ENCODE assay signal across 19 cellular contexts in the genomic region with DNA sequence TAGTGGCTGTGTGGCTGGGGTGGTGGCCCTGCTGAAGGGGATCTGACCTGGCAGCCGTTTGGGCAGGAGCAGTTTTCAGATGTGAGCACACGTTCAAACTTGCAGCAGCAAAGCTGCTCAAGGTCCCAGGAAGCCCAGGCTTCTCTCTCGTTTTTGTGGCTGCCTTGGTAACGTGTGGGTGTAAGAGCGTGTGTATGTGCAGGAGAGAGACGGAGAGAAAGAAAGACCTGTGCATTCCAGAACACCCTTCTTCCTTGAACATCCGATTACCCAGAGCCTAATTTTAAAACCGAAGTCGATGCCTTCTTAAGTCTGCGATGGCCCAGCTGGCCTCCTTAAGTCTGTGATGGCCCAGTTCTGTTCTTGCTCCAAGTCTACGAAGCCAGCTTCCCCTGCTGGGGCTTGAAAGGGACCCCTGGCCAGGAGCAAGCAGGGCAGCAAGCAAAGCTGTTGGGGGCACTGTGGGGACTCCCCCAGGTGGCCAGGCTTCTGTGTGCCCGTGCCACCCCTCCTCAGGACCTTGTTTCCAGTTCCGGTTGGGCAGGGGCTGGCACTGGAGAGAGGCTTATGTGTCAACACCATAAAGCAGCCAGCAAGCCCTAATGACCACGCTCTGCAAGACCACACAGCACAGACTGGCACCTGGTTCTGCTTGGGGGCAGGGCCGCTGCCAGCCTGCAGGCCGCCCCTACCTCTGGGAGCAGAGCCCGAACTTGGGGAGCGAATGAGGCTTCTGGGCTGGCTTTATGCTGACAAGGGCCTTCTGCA. TPM values are rescaled to one million over a fixed set of nuclear protein-coding genes. Genes with fewer than 3 reads are reported as not detected.
DNase-seq lines count a peak whose midpoint lies in the region; ATAC-seq, FAIRE-seq and TF ChIP-seq lines count a peak whose summit lies in the region.
"Had no signal": no experiment of that assay in that cellular context is flagged by ENCODE, and none has a peak within 500 bp of the region (broad histone marks: within the 10 kb centered on the region; RNA-seq: fewer than 3 reads in every experiment).

No MANE protein-coding gene starts in this region.

- intact Hi-C loops in left cardiac atrium (cut with DNase I), result loop anchor here in 1 of 2 donors (5.0 kb wide), 1 partner anchor 395 kb away; a partner anchor contains a TSS
- intact Hi-C loops in left ventricle myocardium inferior (cut with micrococcal nuclease), result loop anchor here (10.0 kb wide), 1 partner anchor 398 kb away; a partner anchor contains a TSS
- intact Hi-C loops in activated CD8-positive, alpha-beta T cell treated with anti-CD3 and anti-CD28 coated beads for 36 hours (cut with micrococcal nuclease), result loop anchor here (10.0 kb wide), 1 partner anchor 188 kb away; no protein-coding TSS in a partner anchor

- H3K4me1 Mint-ChIP-seq in activated CD8-positive, alpha-beta T cell treated with anti-CD3 and anti-CD28 coated beads for 36 hours (ENCODE audit: low read depth), result peaks cover 72% of the 10 kb centered on the region
- H3K4me1 Mint-ChIP-seq in type B pancreatic cell (ENCODE audit: unreplicated experiment), result peaks cover 9% of the 10 kb centered on the region

- DNase-seq in left cardiac atrium, result peak; percentile 1
- DNase-seq in left ventricle myocardium inferior, result no peak
- peak; percentile 69 for DNase-seq in activated CD8-positive, alpha-beta T cell treated with anti-CD3 and anti-CD28 coated beads for 36 hours
- no peak for DNase-seq in keratinocyte (ENCODE audit: low read depth, low spot score)
- DNase-seq in type B pancreatic cell (ENCODE audit: extremely low spot score, unreplicated experiment), result no peak
- DNase-seq in occipital lobe (lab: John Stamatoyannopoulos, UW), result no peak
- DNase-seq in NAMALWA (ENCODE audit: low spot score), result no peak
- DNase-seq: NCI-H2171; stimulated activated CD4-positive, alpha-beta T cell treated with anti-CD3 and anti-CD28 coated beads, Interleukin-4, amount 100 ng/mL, for 1 hour; stimulated activated naive CD4-positive, alpha-beta T cell treated with Interleukin-2 at 50 U/mL for 16 hours had no signal

- H3K27ac ChIP-seq in left ventricle myocardium inferior (replicated peaks) (no peak overlapping the region), keratinocyte (ENCODE audit: control insufficient read depth, insufficient read depth, low read length) (no peak overlapping the region)
- H3K27ac ChIP-seq: gastrocnemius medialis had no signal

- H3K4me3 ChIP-seq in left ventricle myocardium inferior (no peak overlapping the region), keratinocyte (ENCODE audit: control insufficient read depth in 2 of 3, extremely low read depth in 1 of 3, insufficient read depth in 2 of 3, low read depth in 1 of 3, low read length in 3 of 3) (no peak overlapping the region)
- H3K4me3 ChIP-seq: gastrocnemius medialis had no signal

- H3K9me3 ChIP-seq in left ventricle myocardium inferior (replicated peaks), result no peaks in the 10 kb centered on the region
- no peaks in the 10 kb centered on the region for H3K9me3 ChIP-seq in keratinocyte (ENCODE audit: control insufficient read depth, low read depth, low read length)
- H3K9me3 ChIP-seq: gastrocnemius medialis had no signal

- CTCF ChIA-PET in activated CD8-positive, alpha-beta T cell treated with anti-CD3 and anti-CD28 coated beads for 36 hours (lab: Charles Lee), result interaction anchor here (0.9 to 8.2 kb wide), 13 partner anchors 12 to 422 kb away, joined by 3 to 46 read pairs (median 4); a partner anchor contains a TSS

- peaks cover 6% of the 10 kb centered on the region for H3K4me1 ChIP-seq in left ventricle myocardium inferior
- H3K4me1 ChIP-seq in keratinocyte (ENCODE audit: control insufficient read depth, extremely low read depth, insufficient read depth, low read length), result peaks cover 16% of the 10 kb centered on the region
- H3K4me1 ChIP-seq: gastrocnemius medialis had no signal

- H3K36me3 ChIP-seq in left ventricle myocardium inferior (no peaks in the 10 kb centered on the region), keratinocyte (ENCODE audit: control insufficient read depth in 2 of 2, extremely low read depth in 1 of 2, insufficient read depth in 2 of 2, low read length in 2 of 2) (no peaks in the 10 kb centered on the region)
- H3K36me3 ChIP-seq: gastrocnemius medialis had no signal

- dilution Hi-C loops in keratinocyte (cut with MboI; ENCODE audit: extremely low pct_ligation_motif_present, low sequenced_read_pairs), result no loop called here

- peak overlapping the region; percentile 94 for H3K27ac Mint-ChIP-seq in activated CD8-positive, alpha-beta T cell treated with anti-CD3 and anti-CD28 coated beads for 36 hours
- peak overlapping the region; percentile 37 for H3K27ac Mint-ChIP-seq in type B pancreatic cell

- H2AFZ ChIP-seq in keratinocyte (ENCODE audit: control insufficient read depth, low read length), result no peak overlapping the region

- POLR2A ChIA-PET in activated CD8-positive, alpha-beta T cell treated with anti-CD3 and anti-CD28 coated beads for 36 hours (lab: Charles Lee), result interaction anchor here (0.6 to 1.4 kb wide), 4 partner anchors 11 to 397 kb away, joined by 3 to 5 read pairs (median 4); a partner anchor contains a TSS

- FAIRE-seq in keratinocyte (lab: Jason Lieb, UNC), result peak; percentile 87
- FAIRE-seq: G401.6, H54 had no signal

- H3K9me3 Mint-ChIP-seq in activated CD8-positive, alpha-beta T cell treated with anti-CD3 and anti-CD28 coated beads for 36 hours, result no peaks in the 10 kb centered on the region
- no peaks in the 10 kb centered on the region for H3K9me3 Mint-ChIP-seq in type B pancreatic cell

- TF ChIP-seq CTCF in left ventricle myocardium inferior (IDR thresholded peaks at IDR 0.05; ENCODE audit: borderline replicate concordance), result no peak
- TF ChIP-seq CTCF in activated CD8-positive, alpha-beta T cell treated with anti-CD3 and anti-CD28 coated beads for 36 hours (IDR thresholded peaks at IDR 0.05), result no peak
- no peak for TF ChIP-seq CTCF in keratinocyte (optimal IDR thresholded peaks at IDR 0.05 in 1 of 3, IDR thresholded peaks at IDR 0.05 in 1 of 3, conservative IDR thresholded peaks at IDR 0.05 in 1 of 3; ENCODE audit: extremely low read depth in 1 of 3, insufficient read depth in 2 of 3, low read length in 3 of 3)
- no peak for TF ChIP-seq CTCF in type B pancreatic cell (conservative IDR thresholded peaks at IDR 0.05)

- peaks cover 9% of the 10 kb centered on the region for H3K36me3 Mint-ChIP-seq in activated CD8-positive, alpha-beta T cell treated with anti-CD3 and anti-CD28 coated beads for 36 hours (ENCODE audit: low read depth)
- H3K36me3 Mint-ChIP-seq in type B pancreatic cell, result no peaks in the 10 kb centered on the region

- peak overlapping the region; percentile 47 for H3K4me2 ChIP-seq in keratinocyte (ENCODE audit: control insufficient read depth, extremely low read depth, insufficient read depth, low read depth, low read length)

- H3K9me1 ChIP-seq in keratinocyte (ENCODE audit: control insufficient read depth, extremely low read depth, insufficient read depth, low read length), result no peaks in the 10 kb centered on the region

- no peak overlapping the region for H3K9ac ChIP-seq in keratinocyte (ENCODE audit: control insufficient read depth, extremely low read depth, insufficient read depth, low read length)

- no peaks in the 10 kb centered on the region for H3K79me2 ChIP-seq in keratinocyte (ENCODE audit: control insufficient read depth, insufficient read depth, low read length)

- no peaks in the 10 kb centered on the region for H3K27me3 ChIP-seq in left ventricle myocardium inferior (ENCODE audit: low read depth)
- H3K27me3 ChIP-seq in keratinocyte (ENCODE audit: control insufficient read depth, extremely low read depth, insufficient read depth, low read length), result no peaks in the 10 kb centered on the region
- H3K27me3 ChIP-seq: gastrocnemius medialis had no signal

- peak overlapping the region; percentile 69 for H3K4me3 Mint-ChIP-seq in activated CD8-positive, alpha-beta T cell treated with anti-CD3 and anti-CD28 coated beads for 36 hours
- no peak overlapping the region for H3K4me3 Mint-ChIP-seq in type B pancreatic cell

- H3K27me3 Mint-ChIP-seq in activated CD8-positive, alpha-beta T cell treated with anti-CD3 and anti-CD28 coated beads for 36 hours, result no peaks in the 10 kb centered on the region
- no peaks in the 10 kb centered on the region for H3K27me3 Mint-ChIP-seq in type B pancreatic cell

- ATAC-seq in left cardiac atrium, result no peak
- ATAC-seq in activated CD8-positive, alpha-beta T cell treated with anti-CD3 and anti-CD28 coated beads for 36 hours, result peak; percentile 6
- no peak for ATAC-seq in HG02840 (IDR thresholded peaks at IDR 0.05; ENCODE audit: low FRiP score, unreplicated experiment)
- ATAC-seq: gastrocnemius medialis, SK-N-SH treated with all-trans-retinoic acid at 6 μM for 48 hours had no signal

- peaks cover 4% of the 10 kb centered on the region for H4K20me1 ChIP-seq in keratinocyte (ENCODE audit: control insufficient read depth, extremely low read depth, insufficient read depth, low read length)

RNA-seq across cellular contexts. Expression of a gene that starts 55.8 kb away (rescaled TPM):
- total RNA-seq in left cardiac atrium (not detected), left ventricle myocardium inferior (not detected), type B pancreatic cell (ENCODE audit: low replicate concordance) (0.27 and 1.5 TPM in 2 replicates), occipital lobe (not detected)
- total RNA-seq in activated CD8-positive, alpha-beta T cell treated with anti-CD3 and anti-CD28 coated beads for 36 hours, result not detected
- polyA plus RNA-seq in keratinocyte, result not detected in 3 replicates
- polyA plus RNA-seq in keratinocyte (2011; ENCODE audit: low read depth), result not detected
- not detected in 2 replicates for polyA plus RNA-seq in keratinocyte (2011; cell fraction: cytosol; rRNA removed)
- polyA plus RNA-seq in keratinocyte (2011; cell fraction: nucleus; rRNA removed), result not detected in 2 replicates
- not detected in 2 replicates for polyA plus RNA-seq in keratinocyte (2012; ENCODE audit: low replicate concordance)
- polyA minus RNA-seq in keratinocyte, result not detected in 3 replicates
- not detected for polyA minus RNA-seq in keratinocyte (2011; cell fraction: cytosol; rRNA and poly(A)+ RNA removed)
- polyA minus RNA-seq in keratinocyte (2011; cell fraction: nucleus; rRNA and poly(A)+ RNA removed), result not detected in 2 replicates
- total RNA-seq: aorta, gastrocnemius medialis, mononuclear cell, pulmonary artery endothelial cell had no signal
- polyA plus RNA-seq: aorta, BJ had no signal

Comparison
In these comparisons a context has a peak if more than half of its experiments do, and no peak if none do; other contexts are left out.
1. DNase-seq: peak in left cardiac atrium (single experiment) and activated CD8-positive, alpha-beta T cell treated with anti-CD3 and anti-CD28 coated beads for 36 hours (single experiment); none in left ventricle myocardium inferior (single experiment), keratinocyte (single experiment), type B pancreatic cell (single experiment), occipital lobe (single experiment) and NAMALWA (single experiment).